Comparison of ENCODE assay signal across 33 cellular contexts in the genomic region with DNA sequence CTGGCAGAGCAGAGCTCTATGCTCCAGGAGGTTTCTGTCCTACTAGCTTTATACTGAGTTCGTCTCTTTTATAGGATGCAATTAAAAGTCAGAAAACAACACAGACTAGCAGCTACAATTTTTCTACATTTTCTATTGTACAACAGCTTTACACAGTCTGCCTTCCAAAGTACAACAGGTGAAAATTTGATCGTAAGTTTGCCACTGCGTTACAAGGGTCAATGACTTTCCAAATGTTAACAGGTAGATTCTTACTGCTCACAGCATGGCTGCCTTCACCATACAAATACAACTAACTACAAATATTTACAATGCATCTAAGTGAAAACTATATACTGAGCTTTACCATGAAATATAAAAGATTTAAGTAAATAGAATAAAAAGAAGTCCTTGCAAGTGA.
"Had no signal": no experiment of that assay in that cellular context is flagged by ENCODE, and none has a peak within 500 bp of the region (broad histone marks: within the 10 kb centered on the region; RNA-seq: fewer than 3 reads in every experiment).

No MANE protein-coding gene starts in this region.

- H3K9me3 ChIP-seq: MG63 had no signal

- H3K9ac ChIP-seq: KMS-11 had no signal

- DNase-seq: Karpas-422, Kasumi-1, MG63, MM.1S, MV-4-11, NCI-H1048, NCI-H1092, NCI-H1092 treated with DMSO at 0.1 percent for 48 hours, NCI-H1105, NCI-H1105 treated with DMSO at 0.1 percent for 48 hours, NCI-H1417 treated with DMSO at 0.1 percent for 48 hours, NCI-H1436, NCI-H1436 treated with DMSO at 0.1 percent for 48 hours, NCI-H1694, NCI-H1694 treated with DMSO at 0.1 percent for 48 hours, NCI-H187, NCI-H187 treated with DMSO at 0.1 percent for 48 hours, NCI-H1930, NCI-H2029, NCI-H2029 treated with DMSO at 0.1 percent for 48 hours, NCI-H2081, NCI-H2081 treated with DMSO at 0.1 percent for 48 hours, NCI-H2107, NCI-H2171, NCI-H2171 treated with DMSO at 0.1 percent for 48 hours, NCI-H2227 treated with DMSO at 0.1 percent for 48 hours, NCI-H226, NCI-H345, NCI-H446, NCI-H446 treated with DMSO at 0.1 percent for 48 hours, NCI-H510A, NCI-H510A treated with DMSO at 0.1 percent for 48 hours had no signal

- H3K27ac ChIP-seq: KMS-11 had no signal

- H3K36me3 ChIP-seq: MG63 had no signal

- H3K4me2 ChIP-seq: KMS-11 had no signal

- H3K4me3 ChIP-seq: MG63 had no signal
